ENCODE assay signal across 1 cellular context in the genomic region with DNA sequence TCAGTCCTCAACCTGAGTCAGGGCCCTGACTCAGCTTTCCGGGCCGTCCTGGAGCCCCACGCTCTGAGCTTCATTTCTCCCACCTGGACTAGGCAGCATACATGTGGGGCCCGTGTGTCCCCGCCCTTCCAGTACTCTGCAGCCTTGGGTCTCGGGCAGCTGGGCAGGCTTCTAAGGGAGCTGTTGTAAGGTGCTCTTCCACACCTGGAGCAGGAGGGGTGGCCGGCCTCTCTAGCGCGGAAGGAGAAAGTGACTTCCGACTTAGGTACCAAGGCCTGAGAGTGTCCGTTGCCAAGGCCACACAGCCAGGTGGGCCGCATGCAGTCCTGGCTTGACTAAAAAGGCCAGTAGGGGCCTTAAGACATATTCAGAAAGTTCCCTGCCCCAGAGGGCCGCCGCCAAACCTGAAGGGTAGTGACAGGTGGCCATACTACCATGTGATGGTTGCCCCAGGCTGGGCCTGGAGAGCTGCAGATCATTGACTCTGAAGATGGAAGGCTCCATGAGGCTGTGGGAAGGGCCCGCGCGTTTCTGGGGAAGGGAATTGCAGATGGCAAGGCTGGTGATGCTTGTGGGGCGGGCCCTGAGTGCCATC.
TF ChIP-seq lines count a peak whose summit lies in the region.

No MANE protein-coding gene starts in this region.

TF ChIP-seq in H1, 55 proteins besides CTCF, POLR2A, EP300 and RAD21:
- TF ChIP-seq GTF2F1 (IDR thresholded peaks at IDR 0.05; ENCODE audit: borderline replicate concordance, low read depth, low read length), result no peak
- TF ChIP-seq CTBP2 (IDR thresholded peaks at IDR 0.05; ENCODE audit: borderline replicate concordance, insufficient read depth, insufficient read length, low read length), result peak; percentile 50
- TF ChIP-seq PHF8 (conservative IDR thresholded peaks at IDR 0.05; ENCODE audit: low read depth, low read length), result no peak
- TF ChIP-seq ASH2L (IDR thresholded peaks at IDR 0.05; ENCODE audit: low read length), result peak; percentile 50
- TF ChIP-seq BACH1 (IDR thresholded peaks at IDR 0.05; ENCODE audit: low read length), result no peak
- no peak for TF ChIP-seq SP4 (IDR thresholded peaks at IDR 0.05; ENCODE audit: low read length)
